10 cellular contexts compared by ENCODE assay signal in genomic region chr3:4588410-4588809, GRCh38.
DNase-seq lines count a peak whose midpoint lies in the region; ATAC-seq, FAIRE-seq and TF ChIP-seq lines count a peak whose summit lies in the region.
"Had no signal": no experiment of that assay in that cellular context is flagged by ENCODE, and none has a peak within 500 bp of the region (broad histone marks: within the 10 kb centered on the region; RNA-seq: fewer than 3 reads in every experiment).

No MANE protein-coding gene starts in this region.

- H3K27me3 Mint-ChIP-seq in GM23338 (ENCODE audit: insufficient read depth, low read depth, poor library complexity): peaks cover 4% of the 10 kb centered on the region

- TF ChIP-seq POLR2A in GM12891 (IDR thresholded peaks at IDR 0.05; ENCODE audit: low read depth, low read length): no peak

- H3K27ac Mint-ChIP-seq in GM23338: peak overlapping the region; percentile 28
- H3K27ac Mint-ChIP-seq in stimulated activated effector memory CD8-positive, alpha-beta T cell treated with anti-CD3 and anti-CD28 coated beads, Interleukin-12 subunit alpha, Interleukin-12 subunit beta, amount 100 ng/mL, for 72 hours: peak overlapping the region; percentile 55
- H3K27ac Mint-ChIP-seq: T-helper 1 cell treated with Interleukin-12 subunit alpha and Interleukin-12 subunit beta and Interleukin-4 antibody, amounts not matched to agents 30 μg/mL and 1 μg/mL, for 36 hours had no signal

- H3K4me3 Mint-ChIP-seq in GM23338: no peak overlapping the region
- H3K4me3 Mint-ChIP-seq in stimulated activated effector memory CD8-positive, alpha-beta T cell treated with anti-CD3 and anti-CD28 coated beads, Interleukin-12 subunit alpha, Interleukin-12 subunit beta, amount 100 ng/mL, for 72 hours: peak overlapping the region; percentile 40
- H3K4me3 Mint-ChIP-seq: T-helper 1 cell treated with Interleukin-12 subunit alpha and Interleukin-12 subunit beta and Interleukin-4 antibody, amounts not matched to agents 30 μg/mL and 1 μg/mL, for 36 hours had no signal

- H3K4me1 Mint-ChIP-seq in GM23338: peaks cover 47% of the 10 kb centered on the region
- H3K4me1 Mint-ChIP-seq in stimulated activated effector memory CD8-positive, alpha-beta T cell treated with anti-CD3 and anti-CD28 coated beads, Interleukin-12 subunit alpha, Interleukin-12 subunit beta, amount 100 ng/mL, for 72 hours: peaks cover 66% of the 10 kb centered on the region

- H3K79me2 ChIP-seq in GM23338 (replicated peaks; ENCODE audit: insufficient read depth) (no peaks in the 10 kb centered on the region), PC-3 (ENCODE audit: low read length) (no peaks in the 10 kb centered on the region), fibroblast of lung (ENCODE audit: control insufficient read depth, insufficient read depth, low read length) (no peaks in the 10 kb centered on the region)

- no TSS peak for BruUV-seq in PC-3 (replicated peaks; lab: Mats Ljungman, UMichigan)

- ATAC-seq in GM23338 (no peak), PC-3 (peak; percentile 89), GM21786 (IDR thresholded peaks at IDR 0.05; ENCODE audit: unreplicated experiment) (no peak), GM21423 (IDR thresholded peaks at IDR 0.05; ENCODE audit: unreplicated experiment) (no peak)
- peak; percentile 72 for ATAC-seq in stimulated activated effector memory CD8-positive, alpha-beta T cell treated with anti-CD3 and anti-CD28 coated beads, Interleukin-12 subunit alpha, Interleukin-12 subunit beta, amount 100 ng/mL, for 72 hours

- H4K20me1 ChIP-seq in GM23338 (replicated peaks; ENCODE audit: insufficient read depth): no peaks in the 10 kb centered on the region; the same call in 1 of the 2 replicates
- 0 out of 2 replicates have a peak, but pooled peaks cover 4% of the 10 kb centered on the region for H4K20me1 ChIP-seq in PC-3 (ENCODE audit: low read length)
- no peaks in the 10 kb centered on the region for H4K20me1 ChIP-seq in fibroblast of lung (ENCODE audit: control insufficient read depth, extremely low read depth, insufficient read depth, low read length)

- DNase-seq in GM23338 (ENCODE audit: low spot score): no peak
- peak; percentile 51 for DNase-seq in PC-3
- peak; percentile 63 to 67 for DNase-seq in fibroblast of lung (ENCODE audit: low read depth in 2 of 2)
- DNase-seq in stimulated activated effector memory CD8-positive, alpha-beta T cell treated with anti-CD3 and anti-CD28 coated beads, Interleukin-12 subunit alpha, Interleukin-12 subunit beta, amount 100 ng/mL, for 72 hours (ENCODE audit: low spot score in 2 of 2): no peak
- no peak for DNase-seq in GM12891 (ENCODE audit: insufficient read length, low spot score)
- no peak for DNase-seq in HuH-7 (ENCODE audit: low spot score)
- DNase-seq: upper lobe of left lung had no signal

- H3K9me2 ChIP-seq in GM23338 (ENCODE audit: insufficient read depth) (no peaks in the 10 kb centered on the region; the same call in 1 of the 2 replicates), PC-3 (replicated peaks; ENCODE audit: low read length) (no peaks in the 10 kb centered on the region)

- no peaks in the 10 kb centered on the region; the same call in 2 of the 3 replicates for H3K9me3 Mint-ChIP-seq in GM23338
- no peaks in the 10 kb centered on the region for H3K9me3 Mint-ChIP-seq in stimulated activated effector memory CD8-positive, alpha-beta T cell treated with anti-CD3 and anti-CD28 coated beads, Interleukin-12 subunit alpha, Interleukin-12 subunit beta, amount 100 ng/mL, for 72 hours

- H3K27me3 ChIP-seq in GM23338 (ENCODE audit: insufficient read depth) (no peaks in the 10 kb centered on the region), PC-3 (ENCODE audit: low read length) (no peaks in the 10 kb centered on the region), fibroblast of lung (ENCODE audit: control insufficient read depth, insufficient read depth, low read length) (no peaks in the 10 kb centered on the region)
- H3K27me3 ChIP-seq: upper lobe of left lung had no signal

- H3K9me3 ChIP-seq in PC-3 (ENCODE audit: low read length) (no peaks in the 10 kb centered on the region), fibroblast of lung (ENCODE audit: control insufficient read depth, insufficient read depth, low read depth, low read length) (no peaks in the 10 kb centered on the region)
- H3K9me3 ChIP-seq: upper lobe of left lung had no signal

- no peaks in the 10 kb centered on the region for H3F3A ChIP-seq in GM23338 (replicated peaks; ENCODE audit: low read depth)
- H3F3A ChIP-seq in PC-3 (ENCODE audit: low read length, unreplicated experiment): no peaks in the 10 kb centered on the region

- H3K36me3 Mint-ChIP-seq in GM23338 (ENCODE audit: low read depth): no peaks in the 10 kb centered on the region; the same call in 2 of the 3 replicates
- no peaks in the 10 kb centered on the region for H3K36me3 Mint-ChIP-seq in stimulated activated effector memory CD8-positive, alpha-beta T cell treated with anti-CD3 and anti-CD28 coated beads, Interleukin-12 subunit alpha, Interleukin-12 subunit beta, amount 100 ng/mL, for 72 hours

- POLR2A ChIA-PET in PC-3 (lab: Charles Lee; ENCODE audit: unreplicated experiment): no interaction called here

- no peaks in the 10 kb centered on the region for H3K36me3 ChIP-seq in GM23338 (ENCODE audit: insufficient read depth)
- H3K36me3 ChIP-seq in PC-3 (ENCODE audit: low read depth, low read length): no peaks in the 10 kb centered on the region
- H3K36me3 ChIP-seq in fibroblast of lung (ENCODE audit: control insufficient read depth, insufficient read depth, low read length): no peaks in the 10 kb centered on the region
- H3K36me3 ChIP-seq: upper lobe of left lung had no signal

- TF ChIP-seq CTCF in GM23338 (conservative IDR thresholded peaks at IDR 0.05; ENCODE audit: low read depth in 2 of 2) (no peak), PC-3 (conservative IDR thresholded peaks at IDR 0.05; ENCODE audit: low read depth, low read length) (no peak), fibroblast of lung (conservative IDR thresholded peaks at IDR 0.05 in 1 of 2, IDR thresholded peaks at IDR 0.05 in 1 of 2; ENCODE audit: low read depth in 1 of 2, low read length in 2 of 2) (no peak)

- no peak overlapping the region for H3K4me3 ChIP-seq in GM23338
- H3K4me3 ChIP-seq in PC-3 (ENCODE audit: low read length): no peak overlapping the region
- H3K4me3 ChIP-seq in fibroblast of lung (replicated peaks in 1 of 4; ENCODE audit: control extremely low read depth in 1 of 4, insufficient read depth in 1 of 4, low read depth in 3 of 4, low read length in 4 of 4): no peak overlapping the region
- H3K4me3 ChIP-seq: upper lobe of left lung had no signal

- FAIRE-seq in GM12891 (lab: Jason Lieb, UNC): no peak

- H3K9ac ChIP-seq in PC-3 (ENCODE audit: low read length) (no peak overlapping the region), fibroblast of lung (ENCODE audit: insufficient read depth, low read length) (no peak overlapping the region)

- CTCF ChIA-PET in PC-3 (lab: Charles Lee): no interaction called here

- H3K4me1 ChIP-seq in GM23338 (ENCODE audit: insufficient read depth) (peaks cover 37% of the 10 kb centered on the region), PC-3 (ENCODE audit: insufficient read depth, low read length) (peaks cover 19% of the 10 kb centered on the region), fibroblast of lung (ENCODE audit: control insufficient read depth, extremely low read depth, insufficient read depth, low read length) (peaks cover 12% of the 10 kb centered on the region)

- no peak overlapping the region for H3K4me2 ChIP-seq in GM23338
- no peak overlapping the region for H3K4me2 ChIP-seq in PC-3 (ENCODE audit: low read length)
- peak overlapping the region; percentile 27 for H3K4me2 ChIP-seq in fibroblast of lung (ENCODE audit: extremely low read depth, insufficient read depth, low read length)

- intact Hi-C loops in PC-3 (cut with micrococcal nuclease): no loop called here

- no peak overlapping the region for H2AFZ ChIP-seq in GM23338
- no peak overlapping the region for H2AFZ ChIP-seq in PC-3 (ENCODE audit: low read length)
- H2AFZ ChIP-seq in fibroblast of lung (ENCODE audit: low read length): no peak overlapping the region

- H3K27ac ChIP-seq in GM23338 (ENCODE audit: low read depth) (no peak overlapping the region; the same call in 1 of the 2 replicates), PC-3 (ENCODE audit: low read length) (no peak overlapping the region), fibroblast of lung (ENCODE audit: insufficient read depth, low read length) (no peak overlapping the region)

TF ChIP-seq in GM23338, 12 proteins besides CTCF, POLR2A, EP300 and RAD21 (continues in another document):
- TF ChIP-seq EZH2 (IDR thresholded peaks at IDR 0.05; ENCODE audit: low read depth, unreplicated experiment) (no peak), STAT1 (IDR thresholded peaks at IDR 0.05; ENCODE audit: unreplicated experiment) (no peak), ZNF114 (CRISPR knock-in tag; IDR thresholded peaks at IDR 0.05) (no peak), NANOG (IDR thresholded peaks at IDR 0.05; ENCODE audit: borderline replicate concordance) (no peak), ZNF331 (CRISPR knock-in tag; IDR thresholded peaks at IDR 0.05; ENCODE audit: low read depth) (no peak)
- TF ChIP-seq, protein P1, sequence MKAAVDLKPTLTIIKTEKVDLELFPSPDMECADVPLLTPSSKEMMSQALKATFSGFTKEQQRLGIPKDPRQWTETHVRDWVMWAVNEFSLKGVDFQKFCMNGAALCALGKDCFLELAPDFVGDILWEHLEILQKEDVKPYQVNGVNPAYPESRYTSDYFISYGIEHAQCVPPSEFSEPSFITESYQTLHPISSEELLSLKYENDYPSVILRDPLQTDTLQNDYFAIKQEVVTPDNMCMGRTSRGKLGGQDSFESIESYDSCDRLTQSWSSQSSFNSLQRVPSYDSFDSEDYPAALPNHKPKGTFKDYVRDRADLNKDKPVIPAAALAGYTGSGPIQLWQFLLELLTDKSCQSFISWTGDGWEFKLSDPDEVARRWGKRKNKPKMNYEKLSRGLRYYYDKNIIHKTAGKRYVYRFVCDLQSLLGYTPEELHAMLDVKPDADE (IDR thresholded peaks at IDR 0.05): no peak

TF ChIP-seq in GM12891, 5 proteins besides CTCF, POLR2A, EP300 and RAD21:
- TF ChIP-seq SPI1 (IDR thresholded peaks at IDR 0.05; ENCODE audit: low read depth, low read length) (no peak), PAX5 (IDR thresholded peaks at IDR 0.05; ENCODE audit: insufficient read depth, low read length, severe bottlenecking) (no peak), POU2F2 (IDR thresholded peaks at IDR 0.05; ENCODE audit: low read depth, low read length) (no peak), POLR2AphosphoS5 (IDR thresholded peaks at IDR 0.05; ENCODE audit: low read depth, low read length) (no peak), TAF1 (IDR thresholded peaks at IDR 0.05; ENCODE audit: low read depth, low read length) (no peak)

Comparison
In these comparisons a context has a peak if more than half of its experiments do, and no peak if none do; other contexts are left out.
1. ATAC-seq: peak in PC-3 (single experiment) and stimulated activated effector memory CD8-positive, alpha-beta T cell treated with anti-CD3 and anti-CD28 coated beads, Interleukin-12 subunit alpha, Interleukin-12 subunit beta, amount 100 ng/mL, for 72 hours (single experiment); none in GM23338 (single experiment), GM21786 (single experiment) and GM21423 (single experiment).
2. DNase-seq: peak in PC-3 (single experiment) and fibroblast of lung (2 of 2); none in GM23338 (single experiment), stimulated activated effector memory CD8-positive, alpha-beta T cell treated with anti-CD3 and anti-CD28 coated beads, Interleukin-12 subunit alpha, Interleukin-12 subunit beta, amount 100 ng/mL, for 72 hours (0 of 2), GM12891 (single experiment) and HuH-7 (single experiment).